Comparison of ENCODE assay signal across 6 cellular contexts in the genomic region with DNA sequence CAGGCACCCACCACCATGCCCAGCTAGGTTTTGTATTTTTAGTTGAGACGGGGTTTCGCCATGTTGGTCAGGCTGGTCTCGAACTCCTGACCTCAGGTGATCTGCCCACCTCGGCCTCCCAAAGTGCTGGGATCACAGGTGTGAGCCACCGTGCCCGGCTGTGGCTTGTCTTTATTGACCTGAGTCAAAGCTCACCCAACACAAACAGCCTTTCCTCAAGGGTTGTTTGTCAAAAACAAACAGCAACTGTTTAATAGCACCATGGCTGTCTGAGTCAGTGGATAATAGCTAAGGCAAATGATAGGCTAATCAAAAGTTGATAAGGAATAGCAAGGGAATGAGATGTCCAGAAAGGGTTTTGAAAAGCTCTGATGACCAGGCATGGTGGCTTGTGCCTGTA. TPM values are rescaled to one million over a fixed set of nuclear protein-coding genes. Genes with fewer than 3 reads are reported as not detected.
DNase-seq lines count a peak whose midpoint lies in the region; ATAC-seq, FAIRE-seq and TF ChIP-seq lines count a peak whose summit lies in the region.
"Not testable (repeated sequence)": the region's sequence is repeated elsewhere in the genome, so short reads cannot be mapped to it uniquely, and the experiment has no call there.

No MANE protein-coding gene starts in this region.

- not testable (repeated sequence) for H3K27me3 ChIP-seq in DND-41 (ENCODE audit: insufficient read depth, low read length, poor library complexity); colonic mucosa; HepG2 (ENCODE audit: control insufficient read depth in 1 of 2, insufficient read depth in 2 of 2, low read length in 2 of 2); neutrophil; stomach

- peak overlapping the region; percentile 10; the same call in 1 of the 2 replicates for H3K4me2 ChIP-seq in DND-41 (ENCODE audit: insufficient read depth, low read length)
- not testable (repeated sequence) for H3K4me2 ChIP-seq in HepG2 (ENCODE audit: low read depth, low read length)

- not testable (repeated sequence) for H3K4me3 Mint-ChIP-seq in activated CD8-positive, alpha-beta T cell treated with anti-CD3 and anti-CD28 coated beads for 36 hours

- in situ Hi-C loops in HepG2 (cut with HindIII; ENCODE audit: extremely low pct_ligation_motif_present, low pct_unique_long_range_greater_than_20kb): loop anchor here (25.0 kb wide), 1 partner anchor 453 kb away; no protein-coding TSS in a partner anchor

- POLR2A ChIA-PET in activated CD8-positive, alpha-beta T cell treated with anti-CD3 and anti-CD28 coated beads for 36 hours (lab: Charles Lee): interaction anchor here (2.1 to 3.6 kb wide), 2 partner anchors 15 to 17 kb away, joined by 9 to 29 read pairs; a partner anchor contains a TSS
- POLR2A ChIA-PET in HepG2 (lab: Yijun Ruan, JAX): interaction anchor here (0.8 to 1.2 kb wide), 2 partner anchors 17 to 18 kb away, joined by 3 read pairs; a partner anchor contains a TSS

- H4K20me1 ChIP-seq in DND-41 (ENCODE audit: insufficient read depth, low read length); HepG2 (ENCODE audit: insufficient read depth, low read length): not testable (repeated sequence)

- CTCF ChIA-PET in activated CD8-positive, alpha-beta T cell treated with anti-CD3 and anti-CD28 coated beads for 36 hours (lab: Charles Lee): interaction anchor here (1.5 to 4.9 kb wide), 3 partner anchors 13 to 102 kb away, joined by 5 to 23 read pairs (median 8); a partner anchor contains a TSS
- CTCF ChIA-PET in HepG2 (lab: Yijun Ruan, JAX; ENCODE audit: low intra/inter-chr PET ratio, low total read pairs): not testable (repeated sequence)

- TF ChIP-seq POLR2A in HepG2 (IDR thresholded peaks at IDR 0.05; ENCODE audit: insufficient read depth in 1 of 2, low read depth in 2 of 2, low read length in 2 of 2); stomach (IDR thresholded peaks at IDR 0.05): not testable (repeated sequence)

- H3K36me3 ChIP-seq in DND-41 (ENCODE audit: insufficient read depth, low read length); colonic mucosa; HepG2 (replicated peaks in 1 of 2; ENCODE audit: control insufficient read depth in 1 of 2, insufficient read depth in 2 of 2, low read length in 2 of 2); neutrophil; stomach: not testable (repeated sequence)

- TF ChIP-seq CTCF in DND-41 (IDR thresholded peaks at IDR 0.05; ENCODE audit: borderline replicate concordance, extremely low read depth, low read length, poor library complexity, severe bottlenecking); activated CD8-positive, alpha-beta T cell treated with anti-CD3 and anti-CD28 coated beads for 36 hours (IDR thresholded peaks at IDR 0.05); colonic mucosa (IDR thresholded peaks at IDR 0.05); HepG2 (CRISPR knock-in tag; IDR thresholded peaks at IDR 0.05); neutrophil (IDR thresholded peaks at IDR 0.05); stomach (IDR thresholded peaks at IDR 0.05): not testable (repeated sequence)

- H3K9me3 ChIP-seq in DND-41 (ENCODE audit: insufficient read depth, low read length, severe bottlenecking): peaks cover 10% of the 10 kb centered on the region
- H3K9me3 ChIP-seq in colonic mucosa, neutrophil: not testable (repeated sequence)
- peaks cover 14% of the 10 kb centered on the region for H3K9me3 ChIP-seq in HepG2 (ENCODE audit: low read length)
- H3K9me3 ChIP-seq in stomach: peaks cover 0 to 21% (median 15%) of the 10 kb centered on the region in 4 donors

- H3K36me3 Mint-ChIP-seq in activated CD8-positive, alpha-beta T cell treated with anti-CD3 and anti-CD28 coated beads for 36 hours (ENCODE audit: low read depth): not testable (repeated sequence)

- H3K4me3 ChIP-seq in DND-41 (ENCODE audit: low read depth in 1 of 2, low read length in 2 of 2); colonic mucosa; HepG2 (replicated peaks in 1 of 3; ENCODE audit: insufficient read depth in 1 of 3, low read depth in 2 of 3, low read length in 3 of 3); neutrophil (ENCODE audit: low read depth in 1 of 2, low read length in 1 of 2); stomach: not testable (repeated sequence)

- H3K27ac ChIP-seq in DND-41 (ENCODE audit: low read length); HepG2 (ENCODE audit: extremely low read length, insufficient read depth, low read length); stomach: not testable (repeated sequence)
- H3K27ac ChIP-seq in colonic mucosa (peak overlapping the region; percentile 71), neutrophil (peak overlapping the region; percentile 51)

- H3K9me3 Mint-ChIP-seq in activated CD8-positive, alpha-beta T cell treated with anti-CD3 and anti-CD28 coated beads for 36 hours: peaks cover 11% of the 10 kb centered on the region

- H3K4me1 ChIP-seq in DND-41 (ENCODE audit: insufficient read depth, low read length): peaks cover 16% of the 10 kb centered on the region
- not testable (repeated sequence) for H3K4me1 ChIP-seq in colonic mucosa, stomach
- peaks cover 15% of the 10 kb centered on the region for H3K4me1 ChIP-seq in HepG2 (ENCODE audit: insufficient read depth, low read length)
- peaks cover 9 to 16% of the 10 kb centered on the region in 2 experiments for H3K4me1 ChIP-seq in neutrophil (ENCODE audit: control insufficient read depth in 1 of 2, insufficient read depth in 1 of 2, low read depth in 1 of 2, low read length in 1 of 2)

- not testable (repeated sequence) for TF ChIP-seq RAD21 in HepG2 (CRISPR knock-in tag; IDR thresholded peaks at IDR 0.05)

- FAIRE-seq in HepG2 (lab: Jason Lieb, UNC): not testable (repeated sequence)

- WGBS in HepG2 (ENCODE audit: low lambda C conversion rate): 49% methylated on average over 6 of the region's 6 CpGs
- WGBS in stomach, 5 donors: 56 to 82% (median 62%) methylated on average over 6 of the region's 6 CpGs

- not testable (repeated sequence) for ATAC-seq in DND-41 (ENCODE audit: insufficient read depth, low read depth); activated CD8-positive, alpha-beta T cell treated with anti-CD3 and anti-CD28 coated beads for 36 hours; HepG2

- H2AFZ ChIP-seq in DND-41 (ENCODE audit: low read depth, low read length); HepG2 (ENCODE audit: low read length): not testable (repeated sequence)

- intact Hi-C loops in activated CD8-positive, alpha-beta T cell treated with anti-CD3 and anti-CD28 coated beads for 36 hours (cut with micrococcal nuclease); colonic mucosa (cut with DNase I); HepG2 (cut with micrococcal nuclease; ENCODE audit: unreplicated experiment); stomach (cut with DNase I; ENCODE audit: low total_unique reads): not testable (repeated sequence)

- not testable (repeated sequence) for H3K4me1 Mint-ChIP-seq in activated CD8-positive, alpha-beta T cell treated with anti-CD3 and anti-CD28 coated beads for 36 hours (ENCODE audit: low read depth)

- H3K79me2 ChIP-seq in DND-41 (ENCODE audit: insufficient read depth, low read length); HepG2 (ENCODE audit: insufficient read depth, low read length): not testable (repeated sequence)

- peak overlapping the region; percentile 30 for H3K27ac Mint-ChIP-seq in activated CD8-positive, alpha-beta T cell treated with anti-CD3 and anti-CD28 coated beads for 36 hours

- not testable (repeated sequence) for BruUV-seq in HepG2 (replicated peaks; lab: Mats Ljungman, UMichigan)

- not testable (repeated sequence) for DNase-seq in DND-41; activated CD8-positive, alpha-beta T cell treated with anti-CD3 and anti-CD28 coated beads for 36 hours; colonic mucosa; HepG2 (ENCODE audit: low spot score)
- DNase-seq in stomach: peak; percentile 51

- H3K9ac ChIP-seq in DND-41 (ENCODE audit: low read depth, low read length); colonic mucosa (ENCODE audit: low read depth in 2 of 2, low read length in 2 of 2); HepG2 (ENCODE audit: insufficient read depth, low read depth, low read length): not testable (repeated sequence)

- not testable (repeated sequence) for H3K27me3 Mint-ChIP-seq in activated CD8-positive, alpha-beta T cell treated with anti-CD3 and anti-CD28 coated beads for 36 hours

- TF ChIP-seq EP300 in HepG2 (IDR thresholded peaks at IDR 0.05; ENCODE audit: low read depth in 2 of 2, low read length in 2 of 2); HepG2 (CRISPR knock-in tag; IDR thresholded peaks at IDR 0.05; ENCODE audit: borderline replicate concordance); stomach (IDR thresholded peaks at IDR 0.05): not testable (repeated sequence)

RNA-seq across cellular contexts. Expression of a gene that starts 16.9 kb away (rescaled TPM):
- total RNA-seq in activated CD8-positive, alpha-beta T cell treated with anti-CD3 and anti-CD28 coated beads for 36 hours: 100 to 1,000 TPM; 139 to 145 TPM
- total RNA-seq in colonic mucosa (100 to 1,000 TPM in 1 of 2 donors, 10 to 100 TPM in 1; 74.4 to 130 TPM), HepG2 (2016; rRNA removed; fragmentation: Illumina TruSeq; extraction: Trizol) (46.0 and 84.5 TPM in 2 replicates), stomach (100 to 1,000 TPM in 1 of 5 donors, 10 to 100 TPM in 4; 29.8 to 206 (median 65.2) TPM)
- total RNA-seq in HepG2 (2016; cell fraction: cytosol; rRNA removed; fragmentation: Illumina TruSeq; extraction: Trizol; ENCODE audit: low read depth): 10.1 and 14.0 TPM in 2 replicates
- 43.5 and 77.3 TPM in 2 replicates for total RNA-seq in HepG2 (2016; cell fraction: insoluble cytoplasmic fraction; rRNA removed; fragmentation: Illumina TruSeq; extraction: Trizol)
- total RNA-seq in HepG2 (2016; cell fraction: membrane; rRNA removed; fragmentation: Illumina TruSeq; extraction: Trizol): 20.4 and 25.0 TPM in 2 replicates
- total RNA-seq in HepG2 (2016; cell fraction: nucleus; rRNA removed; fragmentation: Illumina TruSeq; extraction: Trizol): 63.5 and 64.6 TPM in 2 replicates
- polyA plus RNA-seq in HepG2 (2011; rRNA removed) (31.3 and 47.7 TPM in 2 replicates), stomach (100 to 1,000 TPM; 108 to 122 (median 108) TPM)
- polyA plus RNA-seq in HepG2 (2011; cell fraction: cytosol; rRNA removed): 16.7 and 20.6 TPM in 2 replicates
- 33.6 and 52.8 TPM in 2 replicates for polyA plus RNA-seq in HepG2 (2011; cell fraction: nucleus; rRNA removed)
- polyA plus RNA-seq in HepG2 (2012): 123 and 162 TPM in 2 replicates
- 10.0 TPM in 2 replicates for polyA plus RNA-seq in HepG2 (2016; cell fraction: cytosol; fragmentation: Illumina TruSeq; extraction: Trizol; ENCODE audit: low read depth)
- polyA plus RNA-seq in HepG2 (2016; cell fraction: insoluble cytoplasmic fraction; fragmentation: Illumina TruSeq; extraction: Trizol; ENCODE audit: low read depth): 350 and 380 TPM in 2 replicates
- 20.3 and 21.1 TPM in 2 replicates for polyA plus RNA-seq in HepG2 (2016; cell fraction: membrane; fragmentation: Illumina TruSeq; extraction: Trizol; ENCODE audit: low read depth)
- 259 and 277 TPM in 2 replicates for polyA plus RNA-seq in HepG2 (2016; cell fraction: nucleus; fragmentation: Illumina TruSeq; extraction: Trizol; ENCODE audit: insufficient read depth, low read depth)
- 6.6 and 20.1 TPM in 2 replicates for polyA minus RNA-seq in HepG2 (2011; rRNA and poly(A)+ RNA removed; ENCODE audit: low replicate concordance)
- 14.9 and 18.1 TPM in 2 replicates for polyA minus RNA-seq in HepG2 (2011; cell fraction: cytosol; rRNA and poly(A)+ RNA removed)
- 66.1 and 67.3 TPM in 2 replicates for polyA minus RNA-seq in HepG2 (2011; cell fraction: nucleus; rRNA and poly(A)+ RNA removed)

RNA-seq across cellular contexts. Expression of a gene that starts 17.8 kb away (rescaled TPM):
- under 1 TPM; 0.77 to 0.85 TPM for total RNA-seq in activated CD8-positive, alpha-beta T cell treated with anti-CD3 and anti-CD28 coated beads for 36 hours
- 10 to 100 TPM; 20.9 to 78.2 TPM for total RNA-seq in colonic mucosa
- 3.0 and 3.1 TPM in 2 replicates for total RNA-seq in HepG2 (2016; rRNA removed; fragmentation: Illumina TruSeq; extraction: Trizol)
- total RNA-seq in HepG2 (2016; cell fraction: cytosol; rRNA removed; fragmentation: Illumina TruSeq; extraction: Trizol; ENCODE audit: low read depth): 1.4 and 2.3 TPM in 2 replicates
- total RNA-seq in HepG2 (2016; cell fraction: insoluble cytoplasmic fraction; rRNA removed; fragmentation: Illumina TruSeq; extraction: Trizol): 2.8 and 3.6 TPM in 2 replicates
- total RNA-seq in HepG2 (2016; cell fraction: membrane; rRNA removed; fragmentation: Illumina TruSeq; extraction: Trizol): 2.1 and 2.4 TPM in 2 replicates
- 2.8 and 4.0 TPM in 2 replicates for total RNA-seq in HepG2 (2016; cell fraction: nucleus; rRNA removed; fragmentation: Illumina TruSeq; extraction: Trizol)
- 0.42 and 0.52 TPM in 2 replicates for polyA plus RNA-seq in HepG2 (2011; rRNA removed)
- 0.16 and 0.24 TPM in 2 replicates for polyA plus RNA-seq in HepG2 (2011; cell fraction: cytosol; rRNA removed)
- 0.76 and 0.97 TPM in 2 replicates for polyA plus RNA-seq in HepG2 (2011; cell fraction: nucleus; rRNA removed)
- 1.3 and 3.0 TPM in 2 replicates for polyA plus RNA-seq in HepG2 (2012)
- polyA plus RNA-seq in HepG2 (2016; cell fraction: cytosol; fragmentation: Illumina TruSeq; extraction: Trizol; ENCODE audit: low read depth): 1.1 and 1.2 TPM in 2 replicates
- 3.5 TPM in 2 replicates for polyA plus RNA-seq in HepG2 (2016; cell fraction: insoluble cytoplasmic fraction; fragmentation: Illumina TruSeq; extraction: Trizol; ENCODE audit: low read depth)
- polyA plus RNA-seq in HepG2 (2016; cell fraction: membrane; fragmentation: Illumina TruSeq; extraction: Trizol; ENCODE audit: low read depth): 1.2 and 1.4 TPM in 2 replicates
- polyA plus RNA-seq in HepG2 (2016; cell fraction: nucleus; fragmentation: Illumina TruSeq; extraction: Trizol; ENCODE audit: insufficient read depth, low read depth): 2.5 and 4.3 TPM in 2 replicates
- polyA minus RNA-seq in HepG2 (2011; rRNA and poly(A)+ RNA removed; ENCODE audit: low replicate concordance): 0.56 and 0.76 TPM in 2 replicates
- polyA minus RNA-seq in HepG2 (2011; cell fraction: cytosol; rRNA and poly(A)+ RNA removed): 0.59 and 0.62 TPM in 2 replicates
- polyA minus RNA-seq in HepG2 (2011; cell fraction: nucleus; rRNA and poly(A)+ RNA removed): 0.90 and 1.5 TPM in 2 replicates
- 10 to 100 TPM; 19.3 to 43.6 (median 25.9) TPM for total RNA-seq in stomach
- 10 to 100 TPM; 10.7 to 36.0 (median 35.0) TPM for polyA plus RNA-seq in stomach
